ENCODE assay signal across 23 cellular contexts in genomic region chr15:37791693-37792092, GRCh38.
"Had no signal": no experiment of that assay in that cellular context is flagged by ENCODE, and none has a peak within 500 bp of the region (broad histone marks: within the 10 kb centered on the region; RNA-seq: fewer than 3 reads in every experiment).

No MANE protein-coding gene starts in this region.

- H3K36me3 ChIP-seq: lower lobe of right lung, neutrophil, pancreas, right atrium auricular region, thoracic aorta had no signal

- H3K9me3 ChIP-seq: lower lobe of right lung, neutrophil, pancreas, psoas muscle, right atrium auricular region, thoracic aorta had no signal

- H3K4me1 Mint-ChIP-seq: immature natural killer cell, natural killer cell had no signal

- H3K4me3 ChIP-seq: coronary artery, lower lobe of right lung, pancreas, psoas muscle, right atrium auricular region, thoracic aorta had no signal

- H3K4me3 Mint-ChIP-seq: activated CD8-positive, alpha-beta T cell treated with anti-CD3 and anti-CD28 coated beads, Interleukin-2, amount 10 ng/mL, durations not matched to agents 7 days and 5 days; activated T-helper 1 cell treated with anti-CD3 and anti-CD28 coated beads, Interleukin-12 subunit alpha, Interleukin-12 subunit beta, Interleukin-2, Interleukin-4 antibody, amounts not matched to agents 30 ng/mL and 10 ng/mL and 1 ng/mL, durations not matched to agents 14 hours and 24 hours and 36 hours; immature natural killer cell; mesothelial cell of epicardium; natural killer cell; type B pancreatic cell had no signal

- H3K27me3 Mint-ChIP-seq: type B pancreatic cell had no signal

- H3K27me3 ChIP-seq: neutrophil, pancreas, right atrium auricular region had no signal

- H3K27ac Mint-ChIP-seq: activated CD8-positive, alpha-beta T cell treated with anti-CD3 and anti-CD28 coated beads, Interleukin-2, amount 10 ng/mL, durations not matched to agents 7 days and 5 days; activated naive CD4-positive, alpha-beta T cell treated with anti-CD3 and anti-CD28 coated beads, Interleukin-2, amount 50 U/mL, for 72 hours; activated T-helper 1 cell treated with anti-CD3 and anti-CD28 coated beads, Interleukin-12 subunit alpha, Interleukin-12 subunit beta, Interleukin-2, Interleukin-4 antibody, amounts not matched to agents 30 ng/mL and 10 ng/mL and 1 ng/mL, durations not matched to agents 14 hours and 24 hours and 36 hours; immature natural killer cell; mesothelial cell of epicardium; natural killer cell; type B pancreatic cell had no signal

- H3K27ac ChIP-seq: coronary artery, lower lobe of right lung, neutrophil, pancreas, psoas muscle, right atrium auricular region, thoracic aorta had no signal

- H3K36me3 Mint-ChIP-seq: activated naive CD4-positive, alpha-beta T cell treated with anti-CD3 and anti-CD28 coated beads, Interleukin-2, amount 50 U/mL, for 72 hours; immature natural killer cell; mesothelial cell of epicardium; natural killer cell; type B pancreatic cell had no signal

- DNase-seq: activated CD4-positive, alpha-beta T cell treated with anti-CD3 and anti-CD28 coated beads for 1 hour; activated CD4-positive, alpha-beta T cell treated with anti-CD3 and anti-CD28 coated beads, Interleukin-2, amount 50 U/mL, for 1 hour; activated CD8-positive, alpha-beta T cell treated with anti-CD3 and anti-CD28 coated beads, Interleukin-2, amount 10 ng/mL, durations not matched to agents 7 days and 5 days; aorta; cerebellar nuclear complex; erythroblast; foreskin fibroblast; immature natural killer cell; lower lobe of right lung; natural killer cell; pancreas; psoas muscle; stimulated activated CD4-positive, alpha-beta T cell treated with anti-CD3 and anti-CD28 coated beads, Interleukin-4, amount 100 ng/mL, for 24 hours; stimulated activated naive CD4-positive, alpha-beta T cell treated with Interleukin-2 at 50 U/mL for 16 hours had no signal

- H3K9me3 Mint-ChIP-seq: activated T-helper 1 cell treated with anti-CD3 and anti-CD28 coated beads, Interleukin-12 subunit alpha, Interleukin-12 subunit beta, Interleukin-2, Interleukin-4 antibody, amounts not matched to agents 30 ng/mL and 10 ng/mL and 1 ng/mL, durations not matched to agents 14 hours and 24 hours and 36 hours; mesothelial cell of epicardium; type B pancreatic cell had no signal

- ATAC-seq: activated CD8-positive, alpha-beta T cell treated with anti-CD3 and anti-CD28 coated beads, Interleukin-2, amount 10 ng/mL, durations not matched to agents 7 days and 5 days; activated naive CD4-positive, alpha-beta T cell treated with anti-CD3 and anti-CD28 coated beads, Interleukin-2, amount 50 U/mL, for 72 hours; left lobe of liver; lower lobe of right lung; natural killer cell; pancreas; psoas muscle had no signal

- H3K4me1 ChIP-seq: lower lobe of right lung, pancreas, psoas muscle, right atrium auricular region had no signal
